Comparison of ENCODE assay signal across 18 cellular contexts in genomic region chr7:75984130-75985008, GRCh38.
"Had no signal": no experiment of that assay in that cellular context is flagged by ENCODE, and none has a peak within 500 bp of the region (broad histone marks: within the 10 kb centered on the region; RNA-seq: fewer than 3 reads in every experiment).

No MANE protein-coding gene starts in this region.

- H3K9me3 Mint-ChIP-seq: naive thymus-derived CD8-positive, alpha-beta T cell; T-cell had no signal

- ATAC-seq: heart left ventricle; naive thymus-derived CD8-positive, alpha-beta T cell; T-cell had no signal

- DNase-seq: activated CD4-positive, CD25-positive, alpha-beta regulatory T cell treated with anti-CD3 and anti-CD28 coated beads, Interleukin-2, amount 50 U/mL, for 72 hours; activated naive CD4-positive, alpha-beta T cell; activated T-cell treated with anti-CD3 and anti-CD28 coated beads for 4 hours; left colon; mammary epithelial cell; naive thymus-derived CD8-positive, alpha-beta T cell; retina; stimulated activated CD4-positive, alpha-beta T cell treated with anti-CD3 and anti-CD28 coated beads, Interleukin-4, amount 100 ng/mL, for 1 hour; stimulated activated naive CD4-positive, alpha-beta T cell; T-cell; T-helper 9 cell; transverse colon had no signal

- H3K27me3 Mint-ChIP-seq: naive thymus-derived CD8-positive, alpha-beta T cell; T-cell had no signal

- H3K4me3 Mint-ChIP-seq: naive thymus-derived CD8-positive, alpha-beta T cell; T-cell had no signal

- H3K4me3 ChIP-seq: heart left ventricle, transverse colon had no signal

- H3K27me3 ChIP-seq: heart left ventricle, neutrophil, transverse colon had no signal

- FAIRE-seq: astrocyte, bronchial epithelial cell, frontal cortex had no signal

- H3K9me3 ChIP-seq: heart left ventricle, neutrophil, transverse colon had no signal

- H3K27ac ChIP-seq: epithelial cell of prostate, neutrophil had no signal

- H3K27ac Mint-ChIP-seq: T-cell had no signal
